16 cellular contexts compared by ENCODE assay signal in the genomic region with DNA sequence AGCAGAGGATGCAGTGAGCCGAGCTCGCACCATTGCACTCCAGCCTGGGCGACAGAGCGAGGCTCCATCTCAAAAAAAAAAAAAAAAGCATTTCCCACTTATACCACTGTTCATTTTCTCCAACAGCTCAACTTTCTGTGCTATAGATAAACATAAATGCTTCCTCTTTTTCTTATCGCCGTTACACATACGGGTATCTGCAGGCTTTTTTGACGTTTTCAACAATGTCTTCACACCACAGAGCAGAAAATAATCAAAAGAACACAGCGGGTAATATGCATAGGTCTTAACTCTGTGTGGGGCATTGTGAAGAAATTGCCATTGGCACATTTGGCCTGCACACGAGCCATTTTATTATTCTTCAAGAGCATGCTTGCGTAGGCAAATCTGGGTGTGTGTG.
DNase-seq lines count a peak whose midpoint lies in the region; ATAC-seq lines count a peak whose summit lies in the region.
"Had no signal": no experiment of that assay in that cellular context is flagged by ENCODE, and none has a peak within 500 bp of the region (broad histone marks: within the 10 kb centered on the region; RNA-seq: fewer than 3 reads in every experiment).

No MANE protein-coding gene starts in this region.

- no peak for ATAC-seq in GM21717 (IDR thresholded peaks at IDR 0.05; ENCODE audit: unreplicated experiment)
- ATAC-seq in HG03354 (IDR thresholded peaks at IDR 0.05; ENCODE audit: poor library complexity, severe bottlenecking, unreplicated experiment) = no peak

- 0 out of 2 replicates have a peak overlapping the region, but pooled peaks have one; percentile 12 for H3K27ac ChIP-seq in BLaER1
- H3K27ac ChIP-seq: C4-2B, SJCRH30 had no signal

- peaks cover 36% of the 10 kb centered on the region for H3K4me1 ChIP-seq in BLaER1
- H3K4me1 ChIP-seq: HAP-1, SJCRH30 had no signal

- H4K20me1 ChIP-seq in BLaER1 = no peaks in the 10 kb centered on the region

- no peak overlapping the region for H3K9ac ChIP-seq in BLaER1

- H3K4me3 ChIP-seq in BLaER1 = no peak overlapping the region
- H3K4me3 ChIP-seq: HAP-1, SJCRH30 had no signal

- H3K9me3 ChIP-seq in BLaER1 = peaks cover 9% of the 10 kb centered on the region; the same call in 1 of the 2 replicates
- H3K9me3 ChIP-seq: HAP-1, SJCRH30 had no signal

- peak overlapping the region; percentile 60 for H3K4me2 ChIP-seq in BLaER1

- H3K27me3 ChIP-seq in BLaER1 = no peaks in the 10 kb centered on the region
- H3K27me3 ChIP-seq: SJCRH30 had no signal

- DNase-seq in HUDEP-2 (lab: John Stamatoyannopoulos, UW; ENCODE audit: unreplicated experiment in 76 of 76) (peak in 66 of 76 experiments; percentile 2 to 93 (median 60)), NOMO-1 treated with dmso at 0.1 percent for 144 hours (lab: John Stamatoyannopoulos, UW; ENCODE audit: unreplicated experiment) (peak; percentile 58), UCSD-AML1 (lab: John Stamatoyannopoulos, UW; ENCODE audit: unreplicated experiment) (peak; percentile 47), GOT3 (lab: John Stamatoyannopoulos, UW) (no peak)
- DNase-seq in activated naive CD4-positive, alpha-beta T cell treated with Interleukin-2 at 50 U/mL for 16 hours = no peak
- DNase-seq: DMS79, NCI-H1092 treated with DMSO at 0.1 percent for 48 hours, NCI-H1694, NCI-H2107, NCI-H226, SJCRH30 had no signal

- no peaks in the 10 kb centered on the region for H3K36me3 ChIP-seq in BLaER1
- H3K36me3 ChIP-seq: HAP-1, SJCRH30 had no signal

Comparison
In these comparisons a context has a peak if more than half of its experiments do, and no peak if none do; other contexts are left out.
1. DNase-seq: peak in HUDEP-2 (66 of 76), NOMO-1 treated with dmso at 0.1 percent for 144 hours (single experiment) and UCSD-AML1 (single experiment); none in GOT3 (single experiment) and activated naive CD4-positive, alpha-beta T cell treated with Interleukin-2 at 50 U/mL for 16 hours (single experiment).